ENCODE assay signal across 9 cellular contexts in genomic region chr14:68283378-68284123, GRCh38.
DNase-seq lines count a peak whose midpoint lies in the region; ATAC-seq and TF ChIP-seq lines count a peak whose summit lies in the region.
"Had no signal": no experiment of that assay in that cellular context is flagged by ENCODE, and none has a peak within 500 bp of the region (broad histone marks: within the 10 kb centered on the region; RNA-seq: fewer than 3 reads in every experiment).

No MANE protein-coding gene starts in this region.

- WGBS in psoas muscle, 3 donors: 53 to 60% (median 56%) methylated on average over 11 of the region's 11 CpGs

- no peaks in the 10 kb centered on the region for H3K27me3 Mint-ChIP-seq in activated naive CD8-positive, alpha-beta T cell treated with anti-CD3 and anti-CD28 coated beads for 36 hours

- H3K36me3 ChIP-seq in OCI-LY3 (replicated peaks; ENCODE audit: low read depth, low read length) (no peaks in the 10 kb centered on the region), psoas muscle (ENCODE audit: insufficient read depth in 1 of 2, low read depth in 1 of 2) (no peaks in the 10 kb centered on the region), WERI-Rb-1 (no peaks in the 10 kb centered on the region)

- H3K9me3 ChIP-seq in OCI-LY3 (ENCODE audit: insufficient read depth, low read length): no peaks in the 10 kb centered on the region; the same call in 1 of the 2 replicates
- no peaks in the 10 kb centered on the region for H3K9me3 ChIP-seq in psoas muscle
- no peaks in the 10 kb centered on the region for H3K9me3 ChIP-seq in WERI-Rb-1 (ENCODE audit: severe bottlenecking)

- peak overlapping the region; percentile 96 for H3K27ac Mint-ChIP-seq in activated naive CD8-positive, alpha-beta T cell treated with anti-CD3 and anti-CD28 coated beads for 36 hours

- no peaks in the 10 kb centered on the region for H4K20me1 ChIP-seq in OCI-LY3 (ENCODE audit: insufficient read depth, low read length)

- peaks cover 85% of the 10 kb centered on the region for H3K4me1 Mint-ChIP-seq in activated naive CD8-positive, alpha-beta T cell treated with anti-CD3 and anti-CD28 coated beads for 36 hours

- H3K79me2 ChIP-seq in OCI-LY3 (ENCODE audit: low read length): no peaks in the 10 kb centered on the region; the same call in 1 of the 2 replicates

- peak; percentile 42 for ATAC-seq in GM21447 (IDR thresholded peaks at IDR 0.05; ENCODE audit: unreplicated experiment)
- ATAC-seq in psoas muscle: peak in 3 of 4 donors; percentile 33 to 62 (median 46)

- peaks cover 13% of the 10 kb centered on the region for H3K36me3 Mint-ChIP-seq in activated naive CD8-positive, alpha-beta T cell treated with anti-CD3 and anti-CD28 coated beads for 36 hours

- no peaks in the 10 kb centered on the region for H3K27me3 ChIP-seq in OCI-LY3 (ENCODE audit: low read depth, low read length)
- H3K27me3 ChIP-seq in psoas muscle (ENCODE audit: insufficient read depth in 3 of 3, low read length in 2 of 3): no peaks in the 10 kb centered on the region
- no peaks in the 10 kb centered on the region for H3K27me3 ChIP-seq in WERI-Rb-1 (ENCODE audit: insufficient read depth, low read depth, severe bottlenecking)

- H3K4me3 ChIP-seq in OCI-LY3 (ENCODE audit: low read length) (peak overlapping the region; percentile 28), psoas muscle (no peak overlapping the region), WERI-Rb-1 (ENCODE audit: low read depth, low read length) (no peak overlapping the region)
- H3K4me3 ChIP-seq: SK-N-MC had no signal

- no peak overlapping the region; the same call in 1 of the 2 replicates for H2AFZ ChIP-seq in OCI-LY3 (ENCODE audit: low read depth, low read length)

- H3K4me1 ChIP-seq in OCI-LY3 (ENCODE audit: low read length) (peaks cover 88% of the 10 kb centered on the region), psoas muscle (peaks cover 11% of the 10 kb centered on the region)

- H3K9me3 Mint-ChIP-seq in activated naive CD8-positive, alpha-beta T cell treated with anti-CD3 and anti-CD28 coated beads for 36 hours: peaks cover 5% of the 10 kb centered on the region

- peak overlapping the region; percentile 69 for H3K4me2 ChIP-seq in OCI-LY3 (ENCODE audit: low read length)

- intact Hi-C loops in psoas muscle (cut with DNase I): no loop called here

- peak overlapping the region; percentile 62; the same call in 1 of the 2 replicates for H3K9ac ChIP-seq in OCI-LY3 (ENCODE audit: low read length)

- peak; percentile 60 for DNase-seq in activated naive CD8-positive, alpha-beta T cell treated with anti-CD3 and anti-CD28 coated beads for 36 hours
- DNase-seq in psoas muscle (peak; percentile 30 to 62), WERI-Rb-1 (no peak), NCI-H2227 (lab: John Stamatoyannopoulos, UW; ENCODE audit: unreplicated experiment) (no peak), DMS 273 treated with DMSO at 0.1 percent for 48 hours (lab: John Stamatoyannopoulos, UW) (no peak), C1 segment of cervical spinal cord (lab: John Stamatoyannopoulos, UW) (no peak)

- no peak for TF ChIP-seq CTCF in OCI-LY3 (IDR thresholded peaks at IDR 0.05; ENCODE audit: low read depth, low read length)
- no peak for TF ChIP-seq CTCF in psoas muscle (IDR thresholded peaks at IDR 0.05)
- no peak for TF ChIP-seq CTCF in WERI-Rb-1 (IDR thresholded peaks at IDR 0.05; ENCODE audit: low read depth, low read length)

- peak overlapping the region; percentile 54 for H3K4me3 Mint-ChIP-seq in activated naive CD8-positive, alpha-beta T cell treated with anti-CD3 and anti-CD28 coated beads for 36 hours

- H3K27ac ChIP-seq in OCI-LY3 (ENCODE audit: low read length) (peak overlapping the region; percentile 90), psoas muscle (no peak overlapping the region), WERI-Rb-1 (no peak overlapping the region)
- H3K27ac ChIP-seq: SK-N-MC had no signal

Comparison
In these comparisons a context has a peak if more than half of its experiments do, and no peak if none do; other contexts are left out.
1. DNase-seq: peak in activated naive CD8-positive, alpha-beta T cell treated with anti-CD3 and anti-CD28 coated beads for 36 hours (single experiment) and psoas muscle (2 of 2); none in WERI-Rb-1 (single experiment), NCI-H2227 (single experiment), DMS 273 treated with DMSO at 0.1 percent for 48 hours (single experiment) and C1 segment of cervical spinal cord (0 of 14).